ENCODE assay signal across 8 cellular contexts in genomic region chr14:61894452-61895077, GRCh38.
DNase-seq lines count a peak whose midpoint lies in the region; ATAC-seq lines count a peak whose summit lies in the region.

No MANE protein-coding gene starts in this region.

- DNase-seq in DMS53 (lab: John Stamatoyannopoulos, UW) (peak; percentile 81), NCI-H226 (peak; percentile 23), myocyte (ENCODE audit: low read depth) (peak; percentile 75)
- DNase-seq in activated CD4-positive, alpha-beta T cell treated with anti-CD3 and anti-CD28 coated beads, Interleukin-2, amount 50 U/mL, for 4 hours = peak; percentile 46 to 50
- DNase-seq in effector memory CD8-positive, alpha-beta T cell = peak; percentile 19 to 36 (median 34)
- DNase-seq in stimulated activated naive B cell treated with anti-CD40 and anti-IgM and Interleukin-4, amounts not matched to agents 10 μg/mL and 1 μg/mL and 100 μg/mL, for 72 hours = peak; percentile 32

- H3K36me3 Mint-ChIP-seq in effector memory CD8-positive, alpha-beta T cell (ENCODE audit: insufficient read depth) = no peaks in the 10 kb centered on the region
- no peaks in the 10 kb centered on the region for H3K36me3 Mint-ChIP-seq in stimulated activated naive B cell treated with anti-CD40 and anti-IgM and Interleukin-4, amounts not matched to agents 10 μg/mL and 1 μg/mL and 100 μg/mL, for 72 hours

- no peak overlapping the region for H3K27ac Mint-ChIP-seq in effector memory CD8-positive, alpha-beta T cell
- H3K27ac Mint-ChIP-seq in stimulated activated naive B cell treated with anti-CD40 and anti-IgM and Interleukin-4, amounts not matched to agents 10 μg/mL and 1 μg/mL and 100 μg/mL, for 72 hours = no peak overlapping the region

- H3K9me3 Mint-ChIP-seq in effector memory CD8-positive, alpha-beta T cell = no peaks in the 10 kb centered on the region
- H3K9me3 Mint-ChIP-seq in stimulated activated naive B cell treated with anti-CD40 and anti-IgM and Interleukin-4, amounts not matched to agents 10 μg/mL and 1 μg/mL and 100 μg/mL, for 72 hours = no peaks in the 10 kb centered on the region

- peaks cover 6 to 7% of the 10 kb centered on the region in 2 donors for H3K4me1 Mint-ChIP-seq in effector memory CD8-positive, alpha-beta T cell (ENCODE audit: low read depth in 2 of 2)
- peaks cover 16 to 17% of the 10 kb centered on the region in 2 donors for H3K4me1 Mint-ChIP-seq in stimulated activated naive B cell treated with anti-CD40 and anti-IgM and Interleukin-4, amounts not matched to agents 10 μg/mL and 1 μg/mL and 100 μg/mL, for 72 hours

- peak; percentile 33 for ATAC-seq in HG02870 (IDR thresholded peaks at IDR 0.05; ENCODE audit: unreplicated experiment)
- ATAC-seq in effector memory CD8-positive, alpha-beta T cell (replicated peaks) = no peak
- peak; percentile 49 to 53 for ATAC-seq in stimulated activated naive B cell treated with anti-CD40 and anti-IgM and Interleukin-4, amounts not matched to agents 10 μg/mL and 1 μg/mL and 100 μg/mL, for 72 hours (replicated peaks)
- ATAC-seq in GM21528 (IDR thresholded peaks at IDR 0.05; ENCODE audit: low FRiP score, unreplicated experiment) = no peak

- no peak overlapping the region for H3K4me3 Mint-ChIP-seq in effector memory CD8-positive, alpha-beta T cell
- H3K4me3 Mint-ChIP-seq in stimulated activated naive B cell treated with anti-CD40 and anti-IgM and Interleukin-4, amounts not matched to agents 10 μg/mL and 1 μg/mL and 100 μg/mL, for 72 hours = no peak overlapping the region

- peaks cover 0 to 10% of the 10 kb centered on the region in 2 donors for H3K27me3 Mint-ChIP-seq in effector memory CD8-positive, alpha-beta T cell
- H3K27me3 Mint-ChIP-seq in stimulated activated naive B cell treated with anti-CD40 and anti-IgM and Interleukin-4, amounts not matched to agents 10 μg/mL and 1 μg/mL and 100 μg/mL, for 72 hours = peaks cover 0 to 10% of the 10 kb centered on the region in 2 donors

Comparison
In these comparisons a context has a peak if more than half of its experiments do, and no peak if none do; other contexts are left out.
1. DNase-seq: peak in every context shown above with its lines; median percentile 81 in DMS53; 75 in myocyte; 48 in activated CD4-positive, alpha-beta T cell treated with anti-CD3 and anti-CD28 coated beads, Interleukin-2, amount 50 U/mL, for 4 hours; 34 in effector memory CD8-positive, alpha-beta T cell; 32 in stimulated activated naive B cell treated with anti-CD40 and anti-IgM and Interleukin-4, amounts not matched to agents 10 μg/mL and 1 μg/mL and 100 μg/mL, for 72 hours; 23 in NCI-H226.
2. ATAC-seq: peak in HG02870 (single experiment) and stimulated activated naive B cell treated with anti-CD40 and anti-IgM and Interleukin-4, amounts not matched to agents 10 μg/mL and 1 μg/mL and 100 μg/mL, for 72 hours (2 of 2); none in effector memory CD8-positive, alpha-beta T cell (single experiment) and GM21528 (single experiment).